Comparison of ENCODE assay signal across 20 cellular contexts in genomic region chrX:124097116-124097515, GRCh38.
DNase-seq lines count a peak whose midpoint lies in the region; ATAC-seq and TF ChIP-seq lines count a peak whose summit lies in the region.
"Had no signal": no experiment of that assay in that cellular context is flagged by ENCODE, and none has a peak within 500 bp of the region (broad histone marks: within the 10 kb centered on the region; RNA-seq: fewer than 3 reads in every experiment).

No MANE protein-coding gene starts in this region.

- H3K4me3 ChIP-seq in SK-N-MC = no peak overlapping the region
- H3K4me3 ChIP-seq: BLaER1, GM12878, GM23248 had no signal

- TF ChIP-seq POLR2A in erythroblast (IDR thresholded peaks at IDR 0.05; ENCODE audit: low read length) = no peak

- no peak overlapping the region for H3K4me3 Mint-ChIP-seq in natural killer cell
- no peak overlapping the region for H3K4me3 Mint-ChIP-seq in natural killer cell treated with Interleukin-12 subunit alpha and Interleukin-12 subunit beta and Interleukin-15 and Interleukin-18, amount 100 ng/mL, for 72 hours
- H3K4me3 Mint-ChIP-seq: B cell; CD4-positive, CD25-positive, alpha-beta regulatory T cell; CD8-positive, alpha-beta T cell had no signal

- intact Hi-C loops in natural killer cell (cut with micrococcal nuclease) (no loop called here), sciatic nerve (cut with DNase I) (no loop called here)

- no peak for TF ChIP-seq CTCF in natural killer cell (IDR thresholded peaks at IDR 0.05)

- no peaks in the 10 kb centered on the region for H3K9me3 ChIP-seq in SK-N-MC (ENCODE audit: low read depth, low read length)
- H3K9me3 ChIP-seq: BLaER1 had no signal

- peak overlapping the region; percentile 37 to 62 for H3K27ac Mint-ChIP-seq in natural killer cell
- H3K27ac Mint-ChIP-seq in natural killer cell treated with Interleukin-12 subunit alpha and Interleukin-12 subunit beta and Interleukin-15 and Interleukin-18, amount 100 ng/mL, for 72 hours = no peak overlapping the region
- H3K27ac Mint-ChIP-seq: B cell had no signal

- no peaks in the 10 kb centered on the region for H3K4me1 Mint-ChIP-seq in natural killer cell
- H3K4me1 Mint-ChIP-seq in natural killer cell treated with Interleukin-12 subunit alpha and Interleukin-12 subunit beta and Interleukin-15 and Interleukin-18, amount 100 ng/mL, for 72 hours (ENCODE audit: low read depth in 2 of 2) = no peaks in the 10 kb centered on the region
- H3K4me1 Mint-ChIP-seq: B cell had no signal

- ATAC-seq in natural killer cell (no peak), sciatic nerve (peak; percentile 13)
- no peak for ATAC-seq in natural killer cell treated with Interleukin-12 subunit alpha and Interleukin-12 subunit beta and Interleukin-15 and Interleukin-18, amount 100 ng/mL, for 72 hours
- ATAC-seq: CD8-positive, alpha-beta T cell had no signal

- DNase-seq in natural killer cell (no peak), SK-N-MC (ENCODE audit: low read depth, low spot score) (no peak), sciatic nerve (ENCODE audit: low spot score) (no peak), SK-N-DZ (ENCODE audit: low spot score) (no peak), erythroblast (lab: John Stamatoyannopoulos, UW) (no peak), MV-4-11 (lab: John Stamatoyannopoulos, UW) (no peak)
- DNase-seq in natural killer cell treated with Interleukin-12 subunit alpha and Interleukin-12 subunit beta and Interleukin-15 and Interleukin-18, amount 100 ng/mL, for 72 hours (ENCODE audit: low spot score) = no peak
- DNase-seq: CD4-positive, CD25-positive, alpha-beta regulatory T cell; CD8-positive, alpha-beta T cell; DMS 273 treated with DMSO at 0.1 percent for 48 hours; DMS79; EL; GDM1; GM23248; H7; HCEC 1CT had no signal

- H3K9ac ChIP-seq in SK-N-MC (ENCODE audit: insufficient read length) = no peak overlapping the region
- H3K9ac ChIP-seq: BLaER1, GM23248 had no signal

- H3K27me3 Mint-ChIP-seq in natural killer cell (ENCODE audit: low read depth in 2 of 2) = no peaks in the 10 kb centered on the region
- H3K27me3 Mint-ChIP-seq in natural killer cell treated with Interleukin-12 subunit alpha and Interleukin-12 subunit beta and Interleukin-15 and Interleukin-18, amount 100 ng/mL, for 72 hours = peaks cover 0 to 2% of the 10 kb centered on the region in 2 donors
- H3K27me3 Mint-ChIP-seq: B cell; CD4-positive, CD25-positive, alpha-beta regulatory T cell had no signal

- no peaks in the 10 kb centered on the region for H3K9me3 Mint-ChIP-seq in natural killer cell
- no peaks in the 10 kb centered on the region for H3K9me3 Mint-ChIP-seq in natural killer cell treated with Interleukin-12 subunit alpha and Interleukin-12 subunit beta and Interleukin-15 and Interleukin-18, amount 100 ng/mL, for 72 hours
- H3K9me3 Mint-ChIP-seq: CD4-positive, CD25-positive, alpha-beta regulatory T cell; CD8-positive, alpha-beta T cell had no signal

- H3K36me3 ChIP-seq in SK-N-MC (ENCODE audit: insufficient read depth, low read length) = peaks cover 69% of the 10 kb centered on the region

- H3K27ac ChIP-seq in SK-N-MC = peak overlapping the region; percentile 74
- H3K27ac ChIP-seq: BLaER1, C4-2B, GM23248 had no signal

- H3K36me3 Mint-ChIP-seq in natural killer cell = no peaks in the 10 kb centered on the region
- H3K36me3 Mint-ChIP-seq in natural killer cell treated with Interleukin-12 subunit alpha and Interleukin-12 subunit beta and Interleukin-15 and Interleukin-18, amount 100 ng/mL, for 72 hours = peaks cover 23% of the 10 kb centered on the region

Comparison
In these comparisons a context has a peak if more than half of its experiments do, and no peak if none do; other contexts are left out.
1. H3K27ac Mint-ChIP-seq: peak in natural killer cell (2 of 2); none in natural killer cell treated with Interleukin-12 subunit alpha and Interleukin-12 subunit beta and Interleukin-15 and Interleukin-18, amount 100 ng/mL, for 72 hours (0 of 2).